ENCODE assay signal across 8 cellular contexts in genomic region chr5:54309237-54309636, GRCh38. TPM values are rescaled to one million over a fixed set of nuclear protein-coding genes. Genes with fewer than 3 reads are reported as not detected.
DNase-seq lines count a peak whose midpoint lies in the region; ATAC-seq, FAIRE-seq and TF ChIP-seq lines count a peak whose summit lies in the region.

No MANE protein-coding gene starts in this region.

- H3K27me3 ChIP-seq in ACC112 (ENCODE audit: insufficient read depth, low read length): no peaks in the 10 kb centered on the region
- H3K27me3 ChIP-seq in keratinocyte (ENCODE audit: control insufficient read depth, extremely low read depth, insufficient read depth, low read length): no peaks in the 10 kb centered on the region

- no peaks in the 10 kb centered on the region for H3K9me3 Mint-ChIP-seq in activated naive CD8-positive, alpha-beta T cell treated with anti-CD3 and anti-CD28 coated beads, Interleukin-2, amount 50 U/mL, for 24 hours

- peaks cover 28% of the 10 kb centered on the region for H3K4me1 Mint-ChIP-seq in activated naive CD8-positive, alpha-beta T cell treated with anti-CD3 and anti-CD28 coated beads, Interleukin-2, amount 50 U/mL, for 24 hours

- dilution Hi-C loops in keratinocyte (cut with MboI; ENCODE audit: extremely low pct_ligation_motif_present, low sequenced_read_pairs): no loop called here

- H3K4me3 ChIP-seq in ACC112 (ENCODE audit: low read depth, low read length) (peak overlapping the region; percentile 84), keratinocyte (ENCODE audit: control insufficient read depth in 2 of 3, extremely low read depth in 1 of 3, insufficient read depth in 2 of 3, low read depth in 1 of 3, low read length in 3 of 3) (peak overlapping the region; percentile 86 to 98 (median 94))

- H3K79me2 ChIP-seq in ACC112 (ENCODE audit: control insufficient read depth, insufficient read depth, low read length, unreplicated experiment) (peaks cover 4% of the 10 kb centered on the region), keratinocyte (ENCODE audit: control insufficient read depth, insufficient read depth, low read length) (peaks cover 31% of the 10 kb centered on the region)

- FAIRE-seq in keratinocyte (lab: Jason Lieb, UNC): peak; percentile 26

- H3K36me3 Mint-ChIP-seq in activated naive CD8-positive, alpha-beta T cell treated with anti-CD3 and anti-CD28 coated beads, Interleukin-2, amount 50 U/mL, for 24 hours (ENCODE audit: low read depth): no peaks in the 10 kb centered on the region

- no peak for ATAC-seq in activated naive CD8-positive, alpha-beta T cell treated with anti-CD3 and anti-CD28 coated beads, Interleukin-2, amount 50 U/mL, for 24 hours
- ATAC-seq in GM21619 (IDR thresholded peaks at IDR 0.05; ENCODE audit: unreplicated experiment): no peak

- peak; percentile 9 for DNase-seq in HCEC 1CT
- no peak for DNase-seq in activated naive CD8-positive, alpha-beta T cell treated with anti-CD3 and anti-CD28 coated beads, Interleukin-2, amount 50 U/mL, for 24 hours
- DNase-seq in keratinocyte (ENCODE audit: low read depth, low spot score): no peak
- peak in 10 of 49 donors; percentile 2 to 34 (median 6) for DNase-seq in substantia nigra (lab: John Stamatoyannopoulos, UW)
- no peak for DNase-seq in OCI-M2 (lab: John Stamatoyannopoulos, UW; ENCODE audit: unreplicated experiment)
- no peak for DNase-seq in stimulated activated CD4-positive, alpha-beta T cell treated with anti-CD3 and anti-CD28 coated beads, Interleukin-1b, Interleukin-23, amount 100 ng/mL, for 48 hours

- no peaks in the 10 kb centered on the region for H3K9me3 ChIP-seq in keratinocyte (ENCODE audit: control insufficient read depth, low read depth, low read length)

- H3K27me3 Mint-ChIP-seq in activated naive CD8-positive, alpha-beta T cell treated with anti-CD3 and anti-CD28 coated beads, Interleukin-2, amount 50 U/mL, for 24 hours: no peaks in the 10 kb centered on the region

- no peaks in the 10 kb centered on the region for H3K4me1 ChIP-seq in ACC112 (ENCODE audit: control insufficient read depth, insufficient read depth, low read length, unreplicated experiment)
- peaks cover 12% of the 10 kb centered on the region for H3K4me1 ChIP-seq in keratinocyte (ENCODE audit: control insufficient read depth, extremely low read depth, insufficient read depth, low read length)

- H3K9ac ChIP-seq in keratinocyte (ENCODE audit: control insufficient read depth, extremely low read depth, insufficient read depth, low read length): peak overlapping the region; percentile 91

- peak overlapping the region; percentile 94 for H3K4me3 Mint-ChIP-seq in activated naive CD8-positive, alpha-beta T cell treated with anti-CD3 and anti-CD28 coated beads, Interleukin-2, amount 50 U/mL, for 24 hours

- no peaks in the 10 kb centered on the region for H3K9me1 ChIP-seq in keratinocyte (ENCODE audit: control insufficient read depth, extremely low read depth, insufficient read depth, low read length)

- TF ChIP-seq CTCF in keratinocyte (optimal IDR thresholded peaks at IDR 0.05 in 1 of 3, IDR thresholded peaks at IDR 0.05 in 1 of 3, conservative IDR thresholded peaks at IDR 0.05 in 1 of 3; ENCODE audit: extremely low read depth in 1 of 3, insufficient read depth in 2 of 3, low read length in 3 of 3): no peak

- no peaks in the 10 kb centered on the region for H4K20me1 ChIP-seq in keratinocyte (ENCODE audit: control insufficient read depth, extremely low read depth, insufficient read depth, low read length)

- peak overlapping the region; percentile 76 for H2AFZ ChIP-seq in ACC112 (ENCODE audit: low read length, unreplicated experiment)
- peak overlapping the region; percentile 96 for H2AFZ ChIP-seq in keratinocyte (ENCODE audit: control insufficient read depth, low read length)

- no peak overlapping the region for H3K27ac ChIP-seq in ACC112 (ENCODE audit: low read depth, low read length)
- peak overlapping the region; percentile 81 for H3K27ac ChIP-seq in keratinocyte (ENCODE audit: control insufficient read depth, insufficient read depth, low read length)
- peak overlapping the region; percentile 75 for H3K27ac ChIP-seq in substantia nigra (ENCODE audit: low read depth, low read length, poor library complexity, severe bottlenecking)

- peak overlapping the region; percentile 68 for H3K4me2 ChIP-seq in keratinocyte (ENCODE audit: control insufficient read depth, extremely low read depth, insufficient read depth, low read depth, low read length)

- H3K36me3 ChIP-seq in ACC112 (ENCODE audit: insufficient read depth, low read length) (no peaks in the 10 kb centered on the region), keratinocyte (ENCODE audit: control insufficient read depth in 2 of 2, extremely low read depth in 1 of 2, insufficient read depth in 2 of 2, low read length in 2 of 2) (no peaks in the 10 kb centered on the region)

- peak overlapping the region; percentile 60 for H3K27ac Mint-ChIP-seq in activated naive CD8-positive, alpha-beta T cell treated with anti-CD3 and anti-CD28 coated beads, Interleukin-2, amount 50 U/mL, for 24 hours

RNA-seq across cellular contexts. Expression of gene ARL15, which starts 1.1 kb away (rescaled TPM):
- polyA plus RNA-seq in keratinocyte: 17.1 to 24.7 TPM (median 19.7 TPM) in 3 replicates
- polyA plus RNA-seq in keratinocyte (2011; ENCODE audit: low read depth): 1.9 TPM
- polyA plus RNA-seq in keratinocyte (2011; cell fraction: cytosol; rRNA removed): 13.7 and 17.9 TPM in 2 replicates
- 12.2 and 15.1 TPM in 2 replicates for polyA plus RNA-seq in keratinocyte (2011; cell fraction: nucleus; rRNA removed)
- 8.2 and 16.0 TPM in 2 replicates for polyA plus RNA-seq in keratinocyte (2012; ENCODE audit: low replicate concordance)
- 20.1 to 59.1 TPM (median 50.1 TPM) in 3 replicates for polyA minus RNA-seq in keratinocyte
- 10.7 TPM for polyA minus RNA-seq in keratinocyte (2011; cell fraction: cytosol; rRNA and poly(A)+ RNA removed)
- 43.6 and 84.3 TPM in 2 replicates for polyA minus RNA-seq in keratinocyte (2011; cell fraction: nucleus; rRNA and poly(A)+ RNA removed)
